19 cellular contexts compared by ENCODE assay signal in genomic region chrX:30949554-30949953, GRCh38.
"Had no signal": no experiment of that assay in that cellular context is flagged by ENCODE, and none has a peak within 500 bp of the region (broad histone marks: within the 10 kb centered on the region; RNA-seq: fewer than 3 reads in every experiment).

No MANE protein-coding gene starts in this region.

- H3K9me3 Mint-ChIP-seq: activated CD4-positive, alpha-beta T cell treated with anti-CD3 and anti-CD28 coated beads, Interleukin-2, amount 10 ng/mL, durations not matched to agents 7 days and 5 days; activated naive CD4-positive, alpha-beta T cell treated with anti-CD3 and anti-CD28 coated beads, Interleukin-2, amount 50 U/mL, for 72 hours; natural killer cell treated with Interleukin-12 subunit alpha and Interleukin-12 subunit beta and Interleukin-15 and Interleukin-18, amount 100 ng/mL, for 72 hours; stimulated activated naive CD8-positive, alpha-beta T cell treated with anti-CD3 and anti-CD28 coated beads, Interleukin-15, Interleukin-2, amounts not matched to agents 100 ng/mL and 50 ng/mL, for 24 hours had no signal

- H3K9me3 ChIP-seq: colonic mucosa, neutrophil, ovary, prostate gland, thyroid gland, upper lobe of right lung had no signal

- H3K4me3 Mint-ChIP-seq: activated CD4-positive, alpha-beta T cell treated with anti-CD3 and anti-CD28 coated beads, Interleukin-2, amount 10 ng/mL, durations not matched to agents 7 days and 5 days; activated CD8-positive, alpha-beta T cell treated with anti-CD3 and anti-CD28 coated beads, Interleukin-2, amount 10 ng/mL, durations not matched to agents 7 days and 5 days; natural killer cell treated with Interleukin-12 subunit alpha and Interleukin-12 subunit beta and Interleukin-15 and Interleukin-18, amount 100 ng/mL, for 72 hours; stimulated activated naive CD8-positive, alpha-beta T cell treated with anti-CD3 and anti-CD28 coated beads, Interleukin-15, Interleukin-2, amounts not matched to agents 100 ng/mL and 50 ng/mL, for 24 hours had no signal

- H3K4me1 ChIP-seq: colonic mucosa, prostate gland, right atrium auricular region, thyroid gland, upper lobe of right lung had no signal

- H3K27me3 ChIP-seq: colonic mucosa, neutrophil, ovary, right atrium auricular region, thyroid gland, upper lobe of right lung had no signal

- H3K27me3 Mint-ChIP-seq: stimulated activated naive CD8-positive, alpha-beta T cell treated with anti-CD3 and anti-CD28 coated beads, Interleukin-15, Interleukin-2, amounts not matched to agents 100 ng/mL and 50 ng/mL, for 24 hours had no signal

- ATAC-seq: activated CD8-positive, alpha-beta T cell treated with anti-CD3 and anti-CD28 coated beads, Interleukin-2, amount 10 ng/mL, durations not matched to agents 7 days and 5 days; activated naive CD4-positive, alpha-beta T cell treated with anti-CD3 and anti-CD28 coated beads, Interleukin-2, amount 50 U/mL, for 72 hours; natural killer cell treated with Interleukin-12 subunit alpha and Interleukin-12 subunit beta and Interleukin-15 and Interleukin-18, amount 100 ng/mL, for 72 hours; upper lobe of right lung had no signal

- H3K27ac Mint-ChIP-seq: activated CD4-positive, alpha-beta T cell treated with anti-CD3 and anti-CD28 coated beads, Interleukin-2, amount 10 ng/mL, durations not matched to agents 7 days and 5 days; activated CD8-positive, alpha-beta T cell treated with anti-CD3 and anti-CD28 coated beads, Interleukin-2, amount 10 ng/mL, durations not matched to agents 7 days and 5 days; activated naive CD4-positive, alpha-beta T cell treated with anti-CD3 and anti-CD28 coated beads, Interleukin-2, amount 50 U/mL, for 72 hours; natural killer cell treated with Interleukin-12 subunit alpha and Interleukin-12 subunit beta and Interleukin-15 and Interleukin-18, amount 100 ng/mL, for 72 hours; stimulated activated naive CD8-positive, alpha-beta T cell treated with anti-CD3 and anti-CD28 coated beads, Interleukin-15, Interleukin-2, amounts not matched to agents 100 ng/mL and 50 ng/mL, for 24 hours had no signal

- H3K4me3 ChIP-seq: colonic mucosa, dorsolateral prefrontal cortex, ovary, prostate gland, right atrium auricular region, thyroid gland, upper lobe of right lung had no signal

- DNase-seq: activated CD4-positive, alpha-beta T cell treated with anti-CD3 and anti-CD28 coated beads, Interleukin-2, amount 10 ng/mL, durations not matched to agents 7 days and 5 days; activated CD4-positive, CD25-positive, alpha-beta regulatory T cell treated with anti-CD3 and anti-CD28 coated beads, Interleukin-2, amount 50 U/mL, for 72 hours; activated CD8-positive, alpha-beta T cell treated with anti-CD3 and anti-CD28 coated beads, Interleukin-2, amount 10 ng/mL, durations not matched to agents 7 days and 5 days; activated T-cell treated with anti-CD3 and anti-CD28 coated beads, Interleukin-2, amount 50 U/mL, for 1 hour; aorta; central memory CD4-positive, alpha-beta T cell; colonic mucosa; dorsolateral prefrontal cortex; ovary; stimulated activated CD4-positive, alpha-beta T cell treated with anti-CD3 and anti-CD28 coated beads, Interleukin-4, amount 100 ng/mL, for 24 hours; substantia nigra; thyroid gland; upper lobe of right lung had no signal

- H3K27ac ChIP-seq: colonic mucosa, dorsolateral prefrontal cortex, neutrophil, ovary, prostate gland, right atrium auricular region, thyroid gland, upper lobe of right lung had no signal

- H3K36me3 Mint-ChIP-seq: activated naive CD4-positive, alpha-beta T cell treated with anti-CD3 and anti-CD28 coated beads, Interleukin-2, amount 50 U/mL, for 72 hours; natural killer cell treated with Interleukin-12 subunit alpha and Interleukin-12 subunit beta and Interleukin-15 and Interleukin-18, amount 100 ng/mL, for 72 hours had no signal

- H3K36me3 ChIP-seq: colonic mucosa, neutrophil, ovary, prostate gland, right atrium auricular region, thyroid gland, upper lobe of right lung had no signal

- H3K4me1 Mint-ChIP-seq: activated CD4-positive, alpha-beta T cell treated with anti-CD3 and anti-CD28 coated beads, Interleukin-2, amount 10 ng/mL, durations not matched to agents 7 days and 5 days had no signal
